2 cellular contexts compared by ENCODE assay signal in genomic region chr5:26121343-26121742, GRCh38.
TF ChIP-seq lines count a peak whose summit lies in the region.

No MANE protein-coding gene starts in this region.

TF ChIP-seq in HepG2, 621 proteins besides CTCF, POLR2A, EP300 and RAD21 (continued from another document):
- no peak for TF ChIP-seq ARNTL (CRISPR knock-in tag; IDR thresholded peaks at IDR 0.05)
- TF ChIP-seq ZNF329 (CRISPR knock-in tag; IDR thresholded peaks at IDR 0.05; ENCODE audit: low read depth): no peak
- no peak for TF ChIP-seq GZF1 (CRISPR knock-in tag; IDR thresholded peaks at IDR 0.05)
TF ChIP-seq in HepG2: peak in this region for 0.

TF ChIP-seq in H1, 55 proteins besides CTCF, POLR2A, EP300 and RAD21 (continued from another document):
- TF ChIP-seq CHD7 (IDR thresholded peaks at IDR 0.05; ENCODE audit: insufficient replicate concordance, low read length) (no peak), RNF2 (IDR thresholded peaks at IDR 0.05; ENCODE audit: borderline replicate concordance, low read depth, low read length, missing control alignments, poor library complexity, severe bottlenecking) (no peak), HDAC2 (IDR thresholded peaks at IDR 0.05; ENCODE audit: borderline replicate concordance in 1 of 2, low read depth in 2 of 2, low read length in 2 of 2) (no peak), NANOG (IDR thresholded peaks at IDR 0.05; ENCODE audit: insufficient read depth, low read depth, low read length, poor library complexity, severe bottlenecking) (no peak), GABPA (IDR thresholded peaks at IDR 0.05; ENCODE audit: borderline replicate concordance, insufficient read depth, low read length) (no peak), ASH2L (IDR thresholded peaks at IDR 0.05; ENCODE audit: low read length) (no peak), MAFK (IDR thresholded peaks at IDR 0.05; ENCODE audit: low read depth, low read length) (no peak), SIX5 (IDR thresholded peaks at IDR 0.05; ENCODE audit: low read depth, low read length) (no peak), BRCA1 (IDR thresholded peaks at IDR 0.05; ENCODE audit: low read depth, low read length) (no peak), USF2 (IDR thresholded peaks at IDR 0.05; ENCODE audit: low read length) (no peak)
